Comparison of ENCODE assay signal across 13 cellular contexts in the genomic region with DNA sequence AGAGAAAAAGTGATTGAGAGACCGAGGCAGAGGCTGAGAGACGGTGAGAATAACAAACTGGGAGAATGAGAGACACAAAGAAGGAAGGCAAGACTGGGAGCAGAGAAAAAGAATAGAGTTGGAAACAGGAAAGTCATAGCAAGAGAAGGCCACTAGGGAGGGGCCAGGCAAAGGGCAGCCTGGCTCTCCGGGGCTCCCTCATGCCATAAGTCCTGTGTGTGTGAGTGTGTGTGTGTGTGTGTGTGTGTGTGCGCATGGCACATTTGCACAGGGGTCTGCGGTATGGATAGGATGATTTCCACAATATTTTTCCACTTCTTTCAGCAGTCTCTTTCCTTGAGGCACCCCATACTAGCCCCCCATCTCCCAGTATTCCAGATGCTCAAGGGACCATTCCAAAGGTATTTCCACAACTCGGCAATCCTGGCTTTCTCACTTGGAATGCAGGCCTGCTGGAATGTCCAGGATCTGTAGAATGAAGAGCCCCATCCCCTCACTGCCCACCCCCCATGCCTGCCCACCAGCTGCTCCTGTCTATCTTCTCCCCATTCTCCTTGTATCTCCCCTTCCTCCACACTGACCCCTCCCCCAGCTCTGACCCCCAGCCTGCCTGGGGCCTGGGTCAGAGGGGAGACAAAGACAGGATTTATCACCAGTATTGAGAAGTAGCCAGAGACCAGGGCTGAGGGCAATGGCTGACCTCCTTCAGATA. TPM values are rescaled to one million over a fixed set of nuclear protein-coding genes. Genes with fewer than 3 reads are reported as not detected.
DNase-seq lines count a peak whose midpoint lies in the region; ATAC-seq, FAIRE-seq and TF ChIP-seq lines count a peak whose summit lies in the region.
"Had no signal": no experiment of that assay in that cellular context is flagged by ENCODE, and none has a peak within 500 bp of the region (broad histone marks: within the 10 kb centered on the region; RNA-seq: fewer than 3 reads in every experiment).

No MANE protein-coding gene starts in this region.

- H3K27ac Mint-ChIP-seq in activated T-helper 17 cell treated with anti-CD3 and anti-CD28 coated beads, Interleukin-2, amount 50 U/mL, for 72 hours, result peak overlapping the region; percentile 39
- H3K27ac Mint-ChIP-seq in stimulated activated effector memory CD8-positive, alpha-beta T cell treated with anti-CD3 and anti-CD28 coated beads, Interleukin-12 subunit alpha, Interleukin-12 subunit beta, amount 100 ng/mL, for 72 hours, result peak overlapping the region; percentile 29
- H3K27ac Mint-ChIP-seq in naive thymus-derived CD8-positive, alpha-beta T cell, result peak overlapping the region in 4 of 10 donors; percentile 11 to 59 (median 22)

- H3K4me3 ChIP-seq in iPS-20b (ENCODE audit: low read length) (no peak overlapping the region), spleen (no peak overlapping the region), small intestine (ENCODE audit: low read depth in 1 of 2, low read length in 2 of 2) (no peak overlapping the region)
- H3K4me3 ChIP-seq: coronary artery, gastrocnemius medialis had no signal

- WGBS in spleen, 5 donors, result 80 to 89% (median 88%) methylated on average over 6 of the region's 6 CpGs
- 72 to 82% (median 79%) methylated on average over 6 of the region's 6 CpGs for WGBS in small intestine, 3 donors

- H3K27me3 Mint-ChIP-seq in activated T-helper 17 cell treated with anti-CD3 and anti-CD28 coated beads, Interleukin-2, amount 50 U/mL, for 72 hours, result no peaks in the 10 kb centered on the region
- H3K27me3 Mint-ChIP-seq in naive thymus-derived CD8-positive, alpha-beta T cell, result no peaks in the 10 kb centered on the region

- H3K36me3 ChIP-seq in iPS-20b (ENCODE audit: insufficient read depth, low read depth, low read length) (no peaks in the 10 kb centered on the region), spleen (peaks cover 0 to 49% (median 13%) of the 10 kb centered on the region in 6 donors), small intestine (ENCODE audit: control insufficient read depth in 2 of 2, insufficient read depth in 2 of 2, low read length in 2 of 2) (peaks cover 2 to 6% of the 10 kb centered on the region in 2 donors)

- intact Hi-C loops in spleen (cut with DNase I; ENCODE audit: low total_unique reads), result no loop called here

- H3K36me3 Mint-ChIP-seq in activated T-helper 17 cell treated with anti-CD3 and anti-CD28 coated beads, Interleukin-2, amount 50 U/mL, for 72 hours (ENCODE audit: low read depth), result peaks cover 22% of the 10 kb centered on the region
- peaks cover 18% of the 10 kb centered on the region for H3K36me3 Mint-ChIP-seq in stimulated activated effector memory CD8-positive, alpha-beta T cell treated with anti-CD3 and anti-CD28 coated beads, Interleukin-12 subunit alpha, Interleukin-12 subunit beta, amount 100 ng/mL, for 72 hours
- peaks cover 0 to 17% (median 2%) of the 10 kb centered on the region in 3 donors for H3K36me3 Mint-ChIP-seq in naive thymus-derived CD8-positive, alpha-beta T cell

- peak overlapping the region; percentile 82; the same call in 1 of the 2 replicates for H3K9ac ChIP-seq in iPS-20b (ENCODE audit: low read depth, low read length)

- H3K4me1 Mint-ChIP-seq in activated T-helper 17 cell treated with anti-CD3 and anti-CD28 coated beads, Interleukin-2, amount 50 U/mL, for 72 hours, result peaks cover 10% of the 10 kb centered on the region
- peaks cover 19% of the 10 kb centered on the region for H3K4me1 Mint-ChIP-seq in stimulated activated effector memory CD8-positive, alpha-beta T cell treated with anti-CD3 and anti-CD28 coated beads, Interleukin-12 subunit alpha, Interleukin-12 subunit beta, amount 100 ng/mL, for 72 hours
- peaks cover 12 to 26% (median 17%) of the 10 kb centered on the region in 4 donors for H3K4me1 Mint-ChIP-seq in naive thymus-derived CD8-positive, alpha-beta T cell

- H3K27me3 ChIP-seq in iPS-20b (ENCODE audit: insufficient read depth, low read length) (peaks cover 16% of the 10 kb centered on the region; the same call in 1 of the 2 replicates), spleen (replicated peaks in 1 of 7) (no peaks in the 10 kb centered on the region), small intestine (ENCODE audit: control insufficient read depth in 2 of 2, insufficient read depth in 2 of 2, low read length in 2 of 2) (no peaks in the 10 kb centered on the region)
- H3K27me3 ChIP-seq: gastrocnemius medialis had no signal

- no peak for ATAC-seq in activated T-helper 17 cell treated with anti-CD3 and anti-CD28 coated beads, Interleukin-2, amount 50 U/mL, for 72 hours (replicated peaks)
- ATAC-seq in stimulated activated effector memory CD8-positive, alpha-beta T cell treated with anti-CD3 and anti-CD28 coated beads, Interleukin-12 subunit alpha, Interleukin-12 subunit beta, amount 100 ng/mL, for 72 hours, result no peak
- ATAC-seq in naive thymus-derived CD8-positive, alpha-beta T cell, result no peak
- ATAC-seq: gastrocnemius medialis had no signal

- TF ChIP-seq POLR2A in spleen (IDR thresholded peaks at IDR 0.05), result no peak

- POLR2A ChIA-PET in naive thymus-derived CD8-positive, alpha-beta T cell (lab: Charles Lee), result no interaction called here

- no peak for DNase-seq in stimulated activated effector memory CD8-positive, alpha-beta T cell treated with anti-CD3 and anti-CD28 coated beads, Interleukin-12 subunit alpha, Interleukin-12 subunit beta, amount 100 ng/mL, for 72 hours (ENCODE audit: low spot score in 2 of 2)
- DNase-seq in spleen (no peak), small intestine (no peak)
- no peak for DNase-seq in naive thymus-derived CD8-positive, alpha-beta T cell
- DNase-seq: activated CD4-positive, CD25-positive, alpha-beta regulatory T cell treated with anti-CD3 and anti-CD28 coated beads, Interleukin-2, amount 50 U/mL, for 72 hours; DMS53; gastrocnemius medialis; HCEC 1CT; NCI-H1436 treated with DMSO at 0.1 percent for 48 hours had no signal

- H3K9me3 ChIP-seq in iPS-20b (ENCODE audit: insufficient read depth, low read depth, low read length), result no peaks in the 10 kb centered on the region
- H3K9me3 ChIP-seq in spleen, result no peaks in the 10 kb centered on the region
- H3K9me3 ChIP-seq in small intestine (ENCODE audit: control insufficient read depth, low read depth), result no peaks in the 10 kb centered on the region
- H3K9me3 ChIP-seq: gastrocnemius medialis had no signal

- TF ChIP-seq CTCF in GM12873 (IDR thresholded peaks at IDR 0.05; ENCODE audit: insufficient read depth, low read depth, low read length, missing control alignments) (peak; percentile 13), spleen (IDR thresholded peaks at IDR 0.05 in 8 of 11, conservative IDR thresholded peaks at IDR 0.05 in 3 of 11) (no peak)

- H3K4me3 Mint-ChIP-seq in activated T-helper 17 cell treated with anti-CD3 and anti-CD28 coated beads, Interleukin-2, amount 50 U/mL, for 72 hours, result no peak overlapping the region
- H3K4me3 Mint-ChIP-seq in stimulated activated effector memory CD8-positive, alpha-beta T cell treated with anti-CD3 and anti-CD28 coated beads, Interleukin-12 subunit alpha, Interleukin-12 subunit beta, amount 100 ng/mL, for 72 hours, result no peak overlapping the region
- peak overlapping the region in 1 of 10 donors; percentile 50 for H3K4me3 Mint-ChIP-seq in naive thymus-derived CD8-positive, alpha-beta T cell

- peaks cover 70% of the 10 kb centered on the region for H3K4me1 ChIP-seq in iPS-20b (ENCODE audit: insufficient read depth, low read length)
- H3K4me1 ChIP-seq in spleen, result peaks cover 7 to 51% (median 28%) of the 10 kb centered on the region in 6 donors
- peaks cover 0 to 2% of the 10 kb centered on the region in 2 donors for H3K4me1 ChIP-seq in small intestine (ENCODE audit: control insufficient read depth in 2 of 2, insufficient read depth in 1 of 2, low read depth in 1 of 2, low read length in 1 of 2)

- H3K27ac ChIP-seq in iPS-20b (ENCODE audit: low read length) (peak overlapping the region; percentile 29), spleen (no peak overlapping the region), small intestine (ENCODE audit: low read depth in 1 of 2, low read length in 1 of 2) (no peak overlapping the region)
- H3K27ac ChIP-seq: coronary artery, gastrocnemius medialis had no signal

- H3K9me3 Mint-ChIP-seq in activated T-helper 17 cell treated with anti-CD3 and anti-CD28 coated beads, Interleukin-2, amount 50 U/mL, for 72 hours, result no peaks in the 10 kb centered on the region
- H3K9me3 Mint-ChIP-seq in stimulated activated effector memory CD8-positive, alpha-beta T cell treated with anti-CD3 and anti-CD28 coated beads, Interleukin-12 subunit alpha, Interleukin-12 subunit beta, amount 100 ng/mL, for 72 hours, result no peaks in the 10 kb centered on the region
- no peaks in the 10 kb centered on the region for H3K9me3 Mint-ChIP-seq in naive thymus-derived CD8-positive, alpha-beta T cell

- FAIRE-seq in small intestine (lab: Jason Lieb, UNC), result no peak

RNA-seq across cellular contexts. Expression of gene GPR84, which starts 9.0 kb away (rescaled TPM):
- total RNA-seq in activated T-helper 17 cell treated with anti-CD3 and anti-CD28 coated beads, Interleukin-2, amount 50 U/mL, for 72 hours, result 1 to 10 TPM in 1 of 2 donors, under 1 TPM in 1; 0.24 to 2.2 TPM
- 10 to 100 TPM in 1 of 7 donors, 1 to 10 TPM in 5, under 1 TPM in 1; 0.97 to 12.5 (median 2.9) TPM for total RNA-seq in spleen
- polyA plus RNA-seq in spleen (under 1 TPM; 0.35 to 0.47 (median 0.39) TPM), small intestine (under 1 TPM in 1 of 3 donors, not detected in 2; 0.33 TPM)
- not detected for total RNA-seq in naive thymus-derived CD8-positive, alpha-beta T cell
- polyA plus RNA-seq in naive thymus-derived CD8-positive, alpha-beta T cell, result not detected

RNA-seq across cellular contexts. Expression of gene ZNF385A, which starts 29.3 kb away (rescaled TPM):
- 1 to 10 TPM in 1 of 2 donors, under 1 TPM in 1; 0.48 to 2.6 TPM for total RNA-seq in activated T-helper 17 cell treated with anti-CD3 and anti-CD28 coated beads, Interleukin-2, amount 50 U/mL, for 72 hours
- total RNA-seq in spleen, result 10 to 100 TPM; 19.9 to 40.3 (median 27.2) TPM
- polyA plus RNA-seq in spleen, result 10 to 100 TPM in 2 of 3 donors, 1 to 10 TPM in 1; 7.4 to 12.5 (median 12.4) TPM
- total RNA-seq in naive thymus-derived CD8-positive, alpha-beta T cell, result 1 to 10 TPM; 1.7 to 3.2 TPM
- under 1 TPM in 1 of 3 donors, not detected in 2; 0.42 TPM for polyA plus RNA-seq in naive thymus-derived CD8-positive, alpha-beta T cell
- polyA plus RNA-seq in small intestine, result 1 to 10 TPM in 2 of 3 donors, under 1 TPM in 1; 0.45 to 9.7 (median 7.7) TPM

RNA-seq across cellular contexts. Expression of gene COPZ1, which starts 30.3 kb away (rescaled TPM):
- total RNA-seq in activated T-helper 17 cell treated with anti-CD3 and anti-CD28 coated beads, Interleukin-2, amount 50 U/mL, for 72 hours, result 10 to 100 TPM; 75.4 to 86.8 TPM
- total RNA-seq in spleen, result 10 to 100 TPM; 59.3 to 99.1 (median 92.8) TPM
- polyA plus RNA-seq in spleen, result 10 to 100 TPM; 55.4 to 80.2 (median 76.4) TPM
- 10 to 100 TPM; 79.0 to 83.5 TPM for total RNA-seq in naive thymus-derived CD8-positive, alpha-beta T cell
- polyA plus RNA-seq in naive thymus-derived CD8-positive, alpha-beta T cell, result 100 to 1,000 TPM; 128 to 152 (median 132) TPM
- polyA plus RNA-seq in small intestine, result 100 to 1,000 TPM; 114 to 140 (median 136) TPM

RNA-seq across cellular contexts. Expression of gene NFE2, which starts 54.4 kb away (rescaled TPM):
- total RNA-seq in activated T-helper 17 cell treated with anti-CD3 and anti-CD28 coated beads, Interleukin-2, amount 50 U/mL, for 72 hours, result not detected
- total RNA-seq in spleen, result 10 to 100 TPM; 14.1 to 93.7 (median 45.0) TPM
- 10 to 100 TPM in 2 of 3 donors, 1 to 10 TPM in 1; 2.4 to 17.5 (median 14.7) TPM for polyA plus RNA-seq in spleen
- not detected for total RNA-seq in naive thymus-derived CD8-positive, alpha-beta T cell
- polyA plus RNA-seq in naive thymus-derived CD8-positive, alpha-beta T cell, result under 1 TPM in 1 of 3 donors, not detected in 2; 0.14 TPM
- under 1 TPM in 1 of 3 donors, not detected in 2; 0.07 TPM for polyA plus RNA-seq in small intestine

Comparison
In these comparisons a context has a peak if more than half of its experiments do, and no peak if none do; other contexts are left out.
1. RNA of gene ZNF385A, which starts 29.3 kb away (total RNA-seq): 19.9 to 40.3 TPM in spleen; 1.7 to 3.2 TPM in naive thymus-derived CD8-positive, alpha-beta T cell and 0.48 to 2.6 TPM in activated T-helper 17 cell treated with anti-CD3 and anti-CD28 coated beads, Interleukin-2, amount 50 U/mL, for 72 hours; every median in the first group is over 4 times any median in the second.